8 cellular contexts compared by ENCODE assay signal in the genomic region with DNA sequence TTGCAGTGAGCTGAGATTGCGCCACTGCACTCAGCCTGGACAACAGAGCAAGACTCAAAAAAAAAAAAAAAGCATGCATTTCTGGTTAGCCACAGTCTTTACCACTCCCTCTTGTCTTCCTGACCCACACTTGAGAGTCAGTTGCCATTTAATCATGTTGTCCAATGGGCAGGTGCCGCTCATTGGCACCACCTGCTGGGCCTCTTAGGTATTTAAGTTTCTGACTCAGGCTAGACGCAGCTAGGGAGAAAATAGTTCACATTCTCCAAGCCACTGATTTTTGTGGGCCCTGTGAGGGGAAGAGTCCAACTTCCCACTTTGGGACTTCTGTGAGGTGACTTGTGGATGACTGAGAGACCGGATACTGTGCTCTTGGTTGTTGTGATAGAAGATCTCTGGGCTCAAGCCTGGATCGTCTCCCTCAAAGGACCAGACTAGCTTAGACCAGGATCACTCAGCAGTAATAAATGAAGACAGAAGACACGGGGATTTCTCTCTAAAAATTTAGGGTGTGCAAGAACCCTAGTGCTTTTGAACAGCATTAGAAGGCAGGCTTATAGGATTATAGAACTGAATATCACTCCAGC. TPM values are rescaled to one million over a fixed set of nuclear protein-coding genes. Genes with fewer than 3 reads are reported as not detected.
A peak's percentile ranks its signal among the peaks of the same experiment; 100 is the strongest.
DNase-seq lines count a peak whose midpoint lies in the region; ATAC-seq, FAIRE-seq and TF ChIP-seq lines count a peak whose summit lies in the region.

No MANE protein-coding gene starts in this region.

- no peaks in the 10 kb centered on the region for H3K27me3 Mint-ChIP-seq in activated naive CD4-positive, alpha-beta T cell treated with anti-CD3 and anti-CD28 coated beads for 36 hours (ENCODE audit: low read depth)

- no peaks in the 10 kb centered on the region for H3K36me3 Mint-ChIP-seq in activated naive CD4-positive, alpha-beta T cell treated with anti-CD3 and anti-CD28 coated beads for 36 hours (ENCODE audit: low read depth)

- H3K27ac Mint-ChIP-seq in activated naive CD4-positive, alpha-beta T cell treated with anti-CD3 and anti-CD28 coated beads for 36 hours = no peak overlapping the region

- H3K9me3 Mint-ChIP-seq in activated naive CD4-positive, alpha-beta T cell treated with anti-CD3 and anti-CD28 coated beads for 36 hours = peaks cover 5% of the 10 kb centered on the region

- no peak overlapping the region for H3K27ac ChIP-seq in tibial nerve

- peak; percentile 46 for ATAC-seq in mucosa of descending colon
- no peak for ATAC-seq in GM21360 (IDR thresholded peaks at IDR 0.05; ENCODE audit: unreplicated experiment)
- no peak for ATAC-seq in HG03280 (IDR thresholded peaks at IDR 0.05; ENCODE audit: unreplicated experiment)

- no peak for FAIRE-seq in D721Med (lab: Jason Lieb, UNC)
- FAIRE-seq in GM19239 (lab: Jason Lieb, UNC) = peak; percentile 83

- intact Hi-C loops in activated naive CD4-positive, alpha-beta T cell treated with anti-CD3 and anti-CD28 coated beads for 36 hours (cut with micrococcal nuclease) = loop anchor here (1.0 to 5.0 kb wide), 3 partner anchors 34 to 262 kb away; partner anchors contain the start of gene CFAP58
- intact Hi-C loops in mucosa of descending colon (cut with DNase I, micrococcal nuclease) = no loop called here

- H3K36me3 ChIP-seq in mucosa of descending colon (ENCODE audit: low read depth) (no peaks in the 10 kb centered on the region), tibial nerve (no peaks in the 10 kb centered on the region)

- H3K27me3 ChIP-seq in tibial nerve = no peaks in the 10 kb centered on the region

- H3K9me3 ChIP-seq in mucosa of descending colon = no peaks in the 10 kb centered on the region
- peaks cover 0 to 11% (median 0%) of the 10 kb centered on the region in 4 donors for H3K9me3 ChIP-seq in tibial nerve

- DNase-seq in D721Med (ENCODE audit: insufficient read length, low spot score) (no peak), GM19239 (ENCODE audit: insufficient read length, low spot score) (peak; percentile 27), KG1 (lab: John Stamatoyannopoulos, UW) (peak; percentile 1), mucosa of descending colon (peak in 1 of 3 donors; percentile 24), tibial nerve (ENCODE audit: low spot score in 2 of 2) (no peak)
- peak; percentile 55 for DNase-seq in activated naive CD4-positive, alpha-beta T cell treated with anti-CD3 and anti-CD28 coated beads for 36 hours

- H3K4me1 ChIP-seq in mucosa of descending colon (ENCODE audit: low read depth) (no peaks in the 10 kb centered on the region), tibial nerve (no peaks in the 10 kb centered on the region)

- H3K4me3 ChIP-seq in mucosa of descending colon = no peak overlapping the region
- no peak overlapping the region for H3K4me3 ChIP-seq in tibial nerve

- no peak for TF ChIP-seq POLR2A in tibial nerve (IDR thresholded peaks at IDR 0.05)

- no peak overlapping the region for H3K4me3 Mint-ChIP-seq in activated naive CD4-positive, alpha-beta T cell treated with anti-CD3 and anti-CD28 coated beads for 36 hours

- TF ChIP-seq CTCF in D721Med (IDR thresholded peaks at IDR 0.05; ENCODE audit: insufficient read depth, missing control alignments) (peak; percentile 55), mucosa of descending colon (IDR thresholded peaks at IDR 0.05) (no peak), tibial nerve (IDR thresholded peaks at IDR 0.05) (no peak)

- WGBS in tibial nerve, 2 donors = 79 to 85% methylated on average over 6 of the region's 6 CpGs

- no peak for TF ChIP-seq EP300 in tibial nerve (IDR thresholded peaks at IDR 0.05)

- no peaks in the 10 kb centered on the region for H3K4me1 Mint-ChIP-seq in activated naive CD4-positive, alpha-beta T cell treated with anti-CD3 and anti-CD28 coated beads for 36 hours (ENCODE audit: low read depth)

- CTCF ChIA-PET in activated naive CD4-positive, alpha-beta T cell treated with anti-CD3 and anti-CD28 coated beads for 36 hours (lab: Charles Lee) = interaction anchor here (0.6 to 1.4 kb wide), 12 partner anchors 8 to 756 kb away, joined by 3 to 12 read pairs (median 4); no protein-coding TSS in a partner anchor

RNA-seq across cellular contexts. Expression of gene SORCS3, which starts 26.8 kb away (rescaled TPM):
- total RNA-seq in activated naive CD4-positive, alpha-beta T cell treated with anti-CD3 and anti-CD28 coated beads for 36 hours = not detected
- under 1 TPM in 1 of 3 donors, not detected in 2; 0.60 TPM for total RNA-seq in mucosa of descending colon
- total RNA-seq in tibial nerve = 1 to 10 TPM; 1.8 to 3.9 (median 3.2) TPM

Comparison
In these comparisons a context has a peak if more than half of its experiments do, and no peak if none do; other contexts are left out.
1. DNase-seq: peak in GM19239 (single experiment), KG1 (single experiment) and activated naive CD4-positive, alpha-beta T cell treated with anti-CD3 and anti-CD28 coated beads for 36 hours (single experiment); none in D721Med (single experiment) and tibial nerve (0 of 2).